1 cellular context compared by ENCODE assay signal in genomic region chr3:87209115-87209514, GRCh38.
TF ChIP-seq lines count a peak whose summit lies in the region.

No MANE protein-coding gene starts in this region.

TF ChIP-seq in GM23338, 12 proteins besides CTCF, POLR2A, EP300 and RAD21:
- TF ChIP-seq ZNF462 (CRISPR knock-in tag; IDR thresholded peaks at IDR 0.05): no peak
- no peak for TF ChIP-seq STAT1 (IDR thresholded peaks at IDR 0.05; ENCODE audit: unreplicated experiment)
- TF ChIP-seq JUNB (IDR thresholded peaks at IDR 0.05; ENCODE audit: unreplicated experiment): no peak
- TF ChIP-seq ZNF114 (CRISPR knock-in tag; IDR thresholded peaks at IDR 0.05): no peak
- no peak for TF ChIP-seq REST (IDR thresholded peaks at IDR 0.05; ENCODE audit: unreplicated experiment)
